In genomic region chr2:127674241-127675209, GRCh38 we compare ENCODE assay signal across 8 cellular contexts. TPM values are rescaled to one million over a fixed set of nuclear protein-coding genes. Genes with fewer than 3 reads are reported as not detected.
DNase-seq lines count a peak whose midpoint lies in the region; ATAC-seq and TF ChIP-seq lines count a peak whose summit lies in the region.

No MANE protein-coding gene starts in this region.

- no peak for TF ChIP-seq POLR2A in GM18505 (IDR thresholded peaks at IDR 0.05; ENCODE audit: borderline replicate concordance, extremely low read depth, insufficient read depth, insufficient read length)

- H3K4me3 ChIP-seq in GM23338 (peak overlapping the region; percentile 58), epithelial cell of proximal tubule (ENCODE audit: low read depth, low read length) (peak overlapping the region; percentile 37), muscle layer of duodenum (ENCODE audit: low read depth in 1 of 2, low read length in 2 of 2) (peak overlapping the region; percentile 70 to 95)

- no peak overlapping the region for H3K27ac ChIP-seq in GM23338 (ENCODE audit: low read depth)
- H3K27ac ChIP-seq in muscle layer of duodenum (ENCODE audit: low read length): peak overlapping the region; percentile 75

- H3K9me2 ChIP-seq in GM23338 (ENCODE audit: insufficient read depth): no peaks in the 10 kb centered on the region

- H3K4me1 ChIP-seq in GM23338 (ENCODE audit: insufficient read depth): peaks cover 6% of the 10 kb centered on the region
- H3K4me1 ChIP-seq in muscle layer of duodenum (ENCODE audit: control insufficient read depth in 1 of 2, insufficient read depth in 2 of 2, low read length in 2 of 2): peaks cover 0 to 33% of the 10 kb centered on the region in 2 donors

- no peak overlapping the region for H3K27ac Mint-ChIP-seq in GM23338
- no peak overlapping the region for H3K27ac Mint-ChIP-seq in activated B cell treated with CpG ODN at 0.5 μM for 24 hours

- CTCF ChIA-PET in activated B cell treated with CpG ODN at 0.5 μM for 24 hours (lab: Charles Lee): interaction anchor here (1.6 kb wide), 1 partner anchor 83 kb away, joined by 4 read pairs; no protein-coding TSS in a partner anchor

- H3K27me3 ChIP-seq in GM23338 (ENCODE audit: insufficient read depth) (peaks cover 52% of the 10 kb centered on the region), muscle layer of duodenum (ENCODE audit: low read depth, low read length) (peaks cover 9% of the 10 kb centered on the region)

- H3K79me2 ChIP-seq in GM23338 (replicated peaks; ENCODE audit: insufficient read depth): no peaks in the 10 kb centered on the region

- H3K4me3 Mint-ChIP-seq in GM23338: peak overlapping the region; percentile 76
- H3K4me3 Mint-ChIP-seq in activated B cell treated with CpG ODN at 0.5 μM for 24 hours: peak overlapping the region; percentile 81

- H3K27me3 Mint-ChIP-seq in GM23338 (ENCODE audit: insufficient read depth, low read depth, poor library complexity): peaks cover 46% of the 10 kb centered on the region
- peaks cover 52% of the 10 kb centered on the region for H3K27me3 Mint-ChIP-seq in activated B cell treated with CpG ODN at 0.5 μM for 24 hours

- H3K4me2 ChIP-seq in GM23338: peak overlapping the region; percentile 83

- peak; percentile 47 for DNase-seq in GM23338 (ENCODE audit: low spot score)
- no peak for DNase-seq in activated B cell treated with CpG ODN at 0.5 μM for 24 hours
- no peak for DNase-seq in epithelial cell of proximal tubule (ENCODE audit: low read depth)
- no peak for DNase-seq in foreskin melanocyte
- DNase-seq in OCI-M1 (lab: John Stamatoyannopoulos, UW): no peak

- 0 out of 2 replicates have a peak, but pooled peaks cover 4% of the 10 kb centered on the region for H3F3A ChIP-seq in GM23338 (replicated peaks; ENCODE audit: low read depth)

- ATAC-seq in GM23338 (peak; percentile 53), activated B cell treated with CpG ODN at 0.5 μM for 24 hours (ENCODE audit: low read depth) (peak; percentile 60), GM18505 (IDR thresholded peaks at IDR 0.05; ENCODE audit: unreplicated experiment) (no peak), GM18858 (IDR thresholded peaks at IDR 0.05; ENCODE audit: unreplicated experiment) (no peak)

- POLR2A ChIA-PET in activated B cell treated with CpG ODN at 0.5 μM for 24 hours (lab: Charles Lee): no interaction called here

- peak overlapping the region; percentile 91 for H2AFZ ChIP-seq in GM23338

- H3K4me1 Mint-ChIP-seq in GM23338 (peaks cover 8% of the 10 kb centered on the region), activated B cell treated with CpG ODN at 0.5 μM for 24 hours (peaks cover 11% of the 10 kb centered on the region)

- H3K36me3 Mint-ChIP-seq in GM23338 (ENCODE audit: low read depth) (no peaks in the 10 kb centered on the region), activated B cell treated with CpG ODN at 0.5 μM for 24 hours (ENCODE audit: low read depth) (no peaks in the 10 kb centered on the region)

- no peaks in the 10 kb centered on the region for H3K9me3 ChIP-seq in muscle layer of duodenum (ENCODE audit: control insufficient read depth in 1 of 2, low read length in 2 of 2)

- no peaks in the 10 kb centered on the region for H4K20me1 ChIP-seq in GM23338 (replicated peaks; ENCODE audit: insufficient read depth)

- TF ChIP-seq CTCF in GM23338 (conservative IDR thresholded peaks at IDR 0.05; ENCODE audit: low read depth in 2 of 2) (no peak), activated B cell treated with CpG ODN at 0.5 μM for 24 hours (IDR thresholded peaks at IDR 0.05) (no peak), epithelial cell of proximal tubule (conservative IDR thresholded peaks at IDR 0.05; ENCODE audit: low read depth, low read length) (no peak)

- H3K36me3 ChIP-seq in GM23338 (ENCODE audit: insufficient read depth) (no peaks in the 10 kb centered on the region), muscle layer of duodenum (ENCODE audit: control insufficient read depth in 1 of 2, insufficient read depth in 2 of 2, low read length in 2 of 2) (no peaks in the 10 kb centered on the region)

- H3K9me3 Mint-ChIP-seq in GM23338 (no peaks in the 10 kb centered on the region; the same call in 2 of the 3 replicates), activated B cell treated with CpG ODN at 0.5 μM for 24 hours (no peaks in the 10 kb centered on the region)

- intact Hi-C loops in activated B cell treated with CpG ODN at 0.5 μM for 24 hours (cut with micrococcal nuclease): no loop called here

TF ChIP-seq in GM23338, 12 proteins besides CTCF, POLR2A, EP300 and RAD21:
- peak; percentile 48 for TF ChIP-seq EZH2 (IDR thresholded peaks at IDR 0.05; ENCODE audit: low read depth, unreplicated experiment)
- TF ChIP-seq ZNF331 (CRISPR knock-in tag; IDR thresholded peaks at IDR 0.05; ENCODE audit: low read depth): no peak
- 0 out of 2 replicates have a peak, but pooled peaks have one; percentile 16 for TF ChIP-seq CREB1 (CRISPR knock-in tag; IDR thresholded peaks at IDR 0.05; ENCODE audit: low read depth)
- TF ChIP-seq JUNB (IDR thresholded peaks at IDR 0.05; ENCODE audit: unreplicated experiment): no peak

RNA-seq across cellular contexts. Expression of gene LIMS2, which starts 0.8 kb away (rescaled TPM):
- total RNA-seq in GM23338 (2014; rRNA removed; shearing (Covaris generic)): 1.3 and 1.6 TPM in 2 replicates
- 2.6 and 3.5 TPM in 2 replicates for polyA plus RNA-seq in GM23338 (2016; fragmentation: Nextera tagmentation; extraction: Ambion mirVana)
- total RNA-seq in activated B cell treated with CpG ODN at 0.5 μM for 24 hours (5.1 and 5.3 TPM in 2 replicates), epithelial cell of proximal tubule (0.36 and 1.2 TPM in 2 replicates)

RNA-seq across cellular contexts. Expression of gene SFT2D3, which starts 26.8 kb away (rescaled TPM):
- total RNA-seq in GM23338 (2014; rRNA removed; shearing (Covaris generic)): 13.4 and 13.7 TPM in 2 replicates
- polyA plus RNA-seq in GM23338 (2016; fragmentation: Nextera tagmentation; extraction: Ambion mirVana): not detected in 2 replicates
- total RNA-seq in activated B cell treated with CpG ODN at 0.5 μM for 24 hours (9.6 and 10.1 TPM in 2 replicates), epithelial cell of proximal tubule (5.7 and 6.7 TPM in 2 replicates)

RNA-seq across cellular contexts. Expression of gene GPR17, which starts 28.6 kb away (rescaled TPM):
- not detected in 2 replicates for total RNA-seq in GM23338 (2014; rRNA removed; shearing (Covaris generic))
- polyA plus RNA-seq in GM23338 (2016; fragmentation: Nextera tagmentation; extraction: Ambion mirVana): not detected in 2 replicates
- total RNA-seq in activated B cell treated with CpG ODN at 0.5 μM for 24 hours: not detected in 2 replicates
- total RNA-seq in epithelial cell of proximal tubule: not detected in 2 replicates

Comparison
In these comparisons a context has a peak if more than half of its experiments do, and no peak if none do; other contexts are left out.
1. ATAC-seq: peak in GM23338 (single experiment) and activated B cell treated with CpG ODN at 0.5 μM for 24 hours (single experiment); none in GM18505 (single experiment) and GM18858 (single experiment).
2. Peak in every context shown above with its lines, with median percentiles within 50 percentile points of each other: H3K4me3 ChIP-seq.